In genomic region chr12:45913631-45914030, GRCh38 we compare ENCODE assay signal across 13 cellular contexts.
"Had no signal": no experiment of that assay in that cellular context is flagged by ENCODE, and none has a peak within 500 bp of the region (broad histone marks: within the 10 kb centered on the region; RNA-seq: fewer than 3 reads in every experiment).

No MANE protein-coding gene starts in this region.

- H3K27me3 Mint-ChIP-seq: activated CD4-positive, alpha-beta memory T cell treated with anti-CD3 and anti-CD28 coated beads, Interleukin-2, amount 10 ng/mL, durations not matched to agents 7 days and 5 days; activated CD4-positive, alpha-beta T cell treated with anti-CD3 and anti-CD28 coated beads for 36 hours; activated naive CD8-positive, alpha-beta T cell had no signal

- H3K27ac ChIP-seq: body of pancreas, pancreas, spleen, thoracic aorta, WERI-Rb-1 had no signal

- H3K4me3 Mint-ChIP-seq: activated CD4-positive, alpha-beta memory T cell treated with anti-CD3 and anti-CD28 coated beads, Interleukin-2, amount 10 ng/mL, durations not matched to agents 7 days and 5 days; activated CD4-positive, alpha-beta T cell treated with anti-CD3 and anti-CD28 coated beads for 36 hours; activated naive CD8-positive, alpha-beta T cell; mesothelial cell of epicardium had no signal

- H3K27ac Mint-ChIP-seq: activated CD4-positive, alpha-beta memory T cell treated with anti-CD3 and anti-CD28 coated beads, Interleukin-2, amount 10 ng/mL, durations not matched to agents 7 days and 5 days; activated CD4-positive, alpha-beta T cell treated with anti-CD3 and anti-CD28 coated beads for 36 hours; activated naive CD8-positive, alpha-beta T cell; mesothelial cell of epicardium had no signal

- DNase-seq: activated CD4-positive, alpha-beta memory T cell treated with anti-CD3 and anti-CD28 coated beads, Interleukin-2, amount 10 ng/mL, durations not matched to agents 7 days and 5 days; activated CD4-positive, alpha-beta T cell treated with anti-CD3 and anti-CD28 coated beads for 36 hours; activated gamma-delta T cell treated with Interleukin-2 at 50 U/mL for 16 hours; body of pancreas; left colon; pancreas; spleen; WERI-Rb-1 had no signal

- H3K4me1 Mint-ChIP-seq: activated CD4-positive, alpha-beta memory T cell treated with anti-CD3 and anti-CD28 coated beads, Interleukin-2, amount 10 ng/mL, durations not matched to agents 7 days and 5 days; activated CD4-positive, alpha-beta T cell treated with anti-CD3 and anti-CD28 coated beads for 36 hours had no signal

- H3K9me3 Mint-ChIP-seq: activated CD4-positive, alpha-beta memory T cell treated with anti-CD3 and anti-CD28 coated beads, Interleukin-2, amount 10 ng/mL, durations not matched to agents 7 days and 5 days; mesothelial cell of epicardium had no signal

- H3K4me3 ChIP-seq: body of pancreas, lung, pancreas, spleen, thoracic aorta had no signal

- ATAC-seq: body of pancreas, sciatic nerve had no signal

- H3K9me3 ChIP-seq: body of pancreas, pancreas, thoracic aorta had no signal

- H3K27me3 ChIP-seq: body of pancreas, pancreas, spleen had no signal
